8 cellular contexts compared by ENCODE assay signal in the genomic region with DNA sequence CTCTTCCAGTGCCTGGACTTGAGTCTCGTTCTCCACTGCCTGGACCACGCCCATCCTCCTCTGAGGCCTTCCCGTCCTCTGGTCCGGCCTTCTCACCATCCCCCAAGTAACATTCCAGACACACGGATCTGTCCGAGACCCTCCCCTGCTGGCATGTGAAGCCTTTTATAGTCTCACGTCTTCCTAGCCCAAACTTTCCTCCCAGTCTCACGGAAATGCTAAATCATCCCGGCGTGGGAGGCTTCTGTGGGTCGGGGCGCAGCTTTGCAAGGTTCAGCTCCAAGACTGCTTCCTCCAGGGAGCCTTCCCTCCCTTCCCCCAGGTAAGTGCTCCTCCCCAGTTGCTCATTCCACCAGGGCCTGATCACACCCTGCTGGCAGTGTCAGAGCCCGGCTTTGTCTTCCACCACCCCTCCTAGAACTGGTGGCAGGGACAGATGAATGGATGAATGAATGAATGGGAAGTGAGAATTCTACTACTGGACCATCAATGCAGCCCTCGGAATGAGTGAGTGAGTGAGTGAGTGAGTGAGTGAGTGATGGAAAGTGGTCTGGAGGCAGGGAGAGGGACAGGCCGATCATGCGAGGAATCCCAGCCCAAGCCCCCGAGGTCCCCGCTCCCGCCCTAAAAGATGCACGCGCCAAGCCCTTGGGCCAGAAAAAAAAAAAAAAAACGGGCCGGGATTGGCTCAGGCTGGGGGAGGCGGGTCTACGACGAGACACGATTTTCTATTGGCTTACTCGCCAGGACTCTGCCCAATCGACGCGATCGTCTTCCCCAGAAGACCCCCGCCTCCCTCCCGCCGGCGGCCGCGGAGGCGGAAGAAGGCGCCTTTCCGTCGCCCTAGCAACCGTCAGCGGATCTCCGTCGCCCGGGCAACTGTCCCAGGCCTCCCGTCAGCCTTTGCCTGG. TPM values are rescaled to one million over a fixed set of nuclear protein-coding genes. Genes with fewer than 3 reads are reported as not detected.
DNase-seq lines count a peak whose midpoint lies in the region; ATAC-seq, FAIRE-seq and TF ChIP-seq lines count a peak whose summit lies in the region.

No MANE protein-coding gene starts in this region.

- H2AK5ac ChIP-seq in mesenchymal stem cell (ENCODE audit: low read length, severe bottlenecking): no peak overlapping the region

- peak overlapping the region in 1 of 2 experiments; percentile 29 for H2BK12ac ChIP-seq in mesenchymal stem cell (ENCODE audit: low read length in 2 of 2)

- ATAC-seq in GM19351 (IDR thresholded peaks at IDR 0.05; ENCODE audit: unreplicated experiment): peak; percentile 77

- 2% methylated on average over 40 of the region's 48 CpGs for WGBS in mesenchymal stem cell

- no peak overlapping the region for H2BK120ac ChIP-seq in mesenchymal stem cell (ENCODE audit: low read depth, low read length)

- H3K23ac ChIP-seq in mesenchymal stem cell (ENCODE audit: low read length in 2 of 2): no peak overlapping the region

- H2BK5ac ChIP-seq in mesenchymal stem cell (ENCODE audit: low read depth, low read length, poor library complexity, severe bottlenecking): no peak overlapping the region

- H3K79me1 ChIP-seq in mesenchymal stem cell (replicated peaks; ENCODE audit: low read length, poor library complexity, severe bottlenecking): no peaks in the 10 kb centered on the region

- H3K4me3 ChIP-seq in AG09309 (ENCODE audit: control insufficient read depth, low read depth, low read length) (peak overlapping the region; percentile 75), mesenchymal stem cell (ENCODE audit: insufficient read depth in 1 of 2, low read depth in 1 of 2, low read length in 2 of 2) (peak overlapping the region; percentile 77 to 85)

- no peak overlapping the region for H2BK15ac ChIP-seq in mesenchymal stem cell (ENCODE audit: low read depth, poor library complexity, severe bottlenecking)

- peak overlapping the region; percentile 84 for H3K4me2 ChIP-seq in mesenchymal stem cell (ENCODE audit: low read length, poor library complexity, severe bottlenecking)

- peaks cover 0 to 11% of the 10 kb centered on the region in 2 experiments for H3K36me3 ChIP-seq in mesenchymal stem cell (ENCODE audit: control insufficient read depth in 1 of 2, insufficient read depth in 2 of 2, low read depth in 1 of 2, low read length in 2 of 2)

- no peak overlapping the region for H3K27ac ChIP-seq in mesenchymal stem cell (ENCODE audit: low read length, poor library complexity, severe bottlenecking)

- H4K91ac ChIP-seq in mesenchymal stem cell (ENCODE audit: low read length): no peak overlapping the region

- H3K4ac ChIP-seq in mesenchymal stem cell (ENCODE audit: low read depth in 1 of 2, low read length in 2 of 2): no peak overlapping the region

- H3K4me1 ChIP-seq in mesenchymal stem cell (ENCODE audit: control insufficient read depth, insufficient read depth, low read depth, low read length): peaks cover 16% of the 10 kb centered on the region

- H3K18ac ChIP-seq in mesenchymal stem cell (ENCODE audit: low read depth in 1 of 2, low read length in 2 of 2): peak overlapping the region; percentile 37 to 45

- no peak overlapping the region for H3K14ac ChIP-seq in mesenchymal stem cell (ENCODE audit: low read length in 2 of 2)

- no peak for TF ChIP-seq CTCF in AG09309 (IDR thresholded peaks at IDR 0.05; ENCODE audit: control insufficient read depth, insufficient read depth, low read depth, low read length, missing control alignments)

- no peak for FAIRE-seq in HTR-8/SVneo (lab: Jason Lieb, UNC)
- FAIRE-seq in endometrium (lab: Jason Lieb, UNC): peak; percentile 95

- H3K9me3 ChIP-seq in mesenchymal stem cell (ENCODE audit: control insufficient read depth, low read length): no peaks in the 10 kb centered on the region

- peak overlapping the region; percentile 93 for H2AFZ ChIP-seq in mesenchymal stem cell (ENCODE audit: low read depth, low read length)

- peak overlapping the region; percentile 92 for H3K9ac ChIP-seq in mesenchymal stem cell (ENCODE audit: low read length)

- DNase-seq in AG09309 (ENCODE audit: low read depth) (peak; percentile 85), HTR-8/SVneo (ENCODE audit: insufficient read length, low spot score) (peak; percentile 99), NOMO-1 treated with dmso at 0.1 percent for 144 hours (lab: John Stamatoyannopoulos, UW; ENCODE audit: unreplicated experiment) (peak; percentile 83), mesenchymal stem cell (peak; percentile 96)
- DNase-seq in activated CD8-positive, alpha-beta memory T cell treated with anti-CD3 and anti-CD28 coated beads, Interleukin-2, amount 50 U/mL, for 4 hours: peak; percentile 72
- peak; percentile 46 for DNase-seq in stimulated activated CD8-positive, alpha-beta memory T cell treated with anti-CD3 and anti-CD28 coated beads, Interleukin-12 subunit alpha, Interleukin-12 subunit beta, amount 100 ng/mL, for 24 hours (ENCODE audit: extremely low read depth)

- no peaks in the 10 kb centered on the region for H3K27me3 ChIP-seq in mesenchymal stem cell (ENCODE audit: control insufficient read depth in 1 of 2, insufficient read depth in 1 of 2, low read length in 2 of 2)

- peak overlapping the region; percentile 62 for H4K8ac ChIP-seq in mesenchymal stem cell (ENCODE audit: low read length)

RNA-seq across cellular contexts. Expression of a gene that starts 9.3 kb away (rescaled TPM):
- 0.01 TPM for polyA plus RNA-seq in mesenchymal stem cell (2013, experiment 1 of 2)
- not detected for polyA plus RNA-seq in mesenchymal stem cell (2013, experiment 2 of 2)

RNA-seq across cellular contexts. Expression of a gene that starts 22.2 kb away (rescaled TPM):
- 30.2 TPM for polyA plus RNA-seq in mesenchymal stem cell (2013, experiment 1 of 2)
- polyA plus RNA-seq in mesenchymal stem cell (2013, experiment 2 of 2): 28.8 TPM

Comparison
In these comparisons a context has a peak if more than half of its experiments do, and no peak if none do; other contexts are left out.
1. DNase-seq: peak in every context shown above with its lines; median percentile 99 in HTR-8/SVneo; 96 in mesenchymal stem cell; 85 in AG09309; 83 in NOMO-1 treated with dmso at 0.1 percent for 144 hours; 72 in activated CD8-positive, alpha-beta memory T cell treated with anti-CD3 and anti-CD28 coated beads, Interleukin-2, amount 50 U/mL, for 4 hours; 46 in stimulated activated CD8-positive, alpha-beta memory T cell treated with anti-CD3 and anti-CD28 coated beads, Interleukin-12 subunit alpha, Interleukin-12 subunit beta, amount 100 ng/mL, for 24 hours.